8 cellular contexts compared by ENCODE assay signal in the genomic region with DNA sequence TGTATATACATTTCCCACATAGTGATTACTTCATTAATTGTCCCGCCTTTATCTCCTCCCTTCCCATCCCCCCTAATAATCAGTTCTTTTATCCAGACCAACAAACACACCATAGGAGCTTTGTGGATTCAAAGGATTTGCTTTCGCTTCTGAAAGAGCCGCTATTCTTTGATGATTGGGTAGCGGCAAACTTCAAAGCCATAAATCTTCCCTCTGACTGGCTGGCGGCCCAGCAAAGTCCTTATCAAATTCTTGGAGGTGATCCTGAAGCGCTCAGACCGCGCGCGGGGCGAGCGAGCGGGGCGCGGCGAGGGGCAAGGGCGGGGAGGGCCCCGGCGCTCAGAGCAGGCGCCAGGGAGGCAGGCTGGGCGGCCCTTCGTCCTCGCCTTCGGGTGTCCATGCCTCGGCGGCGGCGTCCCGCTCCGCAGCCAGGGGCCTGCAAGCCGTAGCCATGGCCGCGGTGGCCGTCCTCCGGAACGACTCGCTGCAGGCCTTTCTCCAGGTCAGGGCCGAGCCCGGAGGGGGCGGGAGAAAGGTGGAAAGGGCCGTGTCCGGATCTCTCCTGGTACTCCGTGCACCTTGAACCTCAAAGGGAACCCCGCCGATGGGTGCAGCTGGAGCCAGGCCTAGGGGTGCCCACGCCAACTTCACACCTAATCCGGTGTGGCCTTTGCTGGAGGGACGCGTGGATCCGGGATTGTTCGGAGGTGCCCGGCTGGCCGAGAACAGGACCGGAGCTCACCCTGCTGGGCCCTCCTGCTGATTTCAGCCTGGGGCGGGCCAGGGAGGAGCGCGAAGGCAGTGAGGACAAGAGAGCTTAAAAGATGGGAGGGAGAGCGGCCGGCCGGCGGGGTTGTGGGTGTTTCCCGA. TPM values are rescaled to one million over a fixed set of nuclear protein-coding genes. Genes with fewer than 3 reads are reported as not detected.
DNase-seq lines count a peak whose midpoint lies in the region; ATAC-seq and TF ChIP-seq lines count a peak whose summit lies in the region.

SP5 (plus strand) TSS at position 276 of the 870 bp plus-strand sequence; CDS start at position 452, 176 bp downstream.

- H3K9me3 Mint-ChIP-seq in nephron progenitor cell: no peaks in the 10 kb centered on the region

- peaks cover 22% of the 10 kb centered on the region for H3K27me3 Mint-ChIP-seq in nephron progenitor cell (ENCODE audit: low read depth, poor library complexity)

- H3K4me1 Mint-ChIP-seq in nephron progenitor cell: peaks cover 49% of the 10 kb centered on the region

- DNase-seq in NCI-H1436 (lab: John Stamatoyannopoulos, UW) (peak; percentile 43), NCI-H1436 treated with DMSO at 0.1 percent for 48 hours (lab: John Stamatoyannopoulos, UW) (no peak), NCI-H2171 (lab: John Stamatoyannopoulos, UW) (peak; percentile 66), fibroblast of the aortic adventitia (ENCODE audit: low read depth) (peak; percentile 37), nephron progenitor cell (peak; percentile 75)
- peak; percentile 44 for DNase-seq in activated T-cell treated with anti-CD3 and anti-CD28 coated beads, Interleukin-2, amount 50 U/mL, for 1 hour

- peak within 1 kb of the TSS; percentile 83 for H3K27ac Mint-ChIP-seq in nephron progenitor cell

- H3K4me3 ChIP-seq in fibroblast of the aortic adventitia (ENCODE audit: low read depth, low read length): peak within 1 kb of the TSS; percentile 50

- peak within 1 kb of the TSS; percentile 87 for H3K4me3 Mint-ChIP-seq in nephron progenitor cell

- no peak for TF ChIP-seq CTCF in fibroblast of the aortic adventitia (IDR thresholded peaks at IDR 0.05; ENCODE audit: insufficient read depth, low read length)
- TF ChIP-seq CTCF in nephron progenitor cell (IDR thresholded peaks at IDR 0.05): no peak

- no peaks in the 10 kb centered on the region for H3K36me3 Mint-ChIP-seq in nephron progenitor cell (ENCODE audit: low read depth)

- ATAC-seq in HG03520 (IDR thresholded peaks at IDR 0.05; ENCODE audit: unreplicated experiment) (no peak), HG03045 (IDR thresholded peaks at IDR 0.05; ENCODE audit: unreplicated experiment) (no peak)

RNA-seq across cellular contexts. Expression of gene SP5, which starts in this region (rescaled TPM):
- total RNA-seq in fibroblast of the aortic adventitia (ENCODE audit: low replicate concordance): not detected in 2 replicates

Comparison
In these comparisons a context has a peak if more than half of its experiments do, and no peak if none do; other contexts are left out.
1. Peak in DNase-seq and H3K4me3 ChIP-seq in fibroblast of the aortic adventitia; RNA of the gene not detected or under 1 TPM.